In the genomic region with DNA sequence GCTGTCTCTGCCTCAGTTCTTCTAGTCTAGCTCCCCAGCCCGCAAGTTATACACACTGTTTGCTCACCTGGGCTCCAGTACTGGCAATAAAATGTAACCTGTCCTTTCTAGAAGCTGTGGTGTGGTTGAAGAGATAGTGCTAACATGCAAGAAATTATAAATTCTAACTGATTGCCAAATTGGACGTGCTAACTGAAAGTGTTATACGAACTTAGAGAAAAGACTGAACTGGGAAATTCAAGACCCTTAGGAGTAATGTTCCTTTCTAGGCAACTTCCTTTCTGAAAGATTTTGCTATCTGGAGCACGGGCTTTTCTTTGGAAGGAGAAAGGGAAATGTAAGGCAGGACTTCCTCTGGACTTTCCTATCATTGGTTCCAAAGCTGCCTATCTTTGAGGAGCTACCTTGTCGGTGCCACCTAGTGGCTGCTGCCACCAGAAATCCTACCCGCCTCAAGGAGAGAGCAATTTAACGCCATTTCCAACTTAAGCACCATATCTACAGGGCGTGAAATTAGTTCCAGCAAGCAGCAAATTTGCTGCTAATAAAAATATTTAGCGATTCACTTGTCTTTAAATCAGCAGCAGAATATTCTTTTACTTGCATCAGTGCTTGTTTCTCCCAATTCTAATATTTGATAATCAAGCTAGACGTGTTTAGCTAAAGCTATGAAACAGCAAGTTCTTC, we compare ENCODE assay signal across 8 cellular contexts. TPM values are rescaled to one million over a fixed set of nuclear protein-coding genes. Genes with fewer than 3 reads are reported as not detected.
A peak's percentile ranks its signal among the peaks of the same experiment; 100 is the strongest.
DNase-seq lines count a peak whose midpoint lies in the region; ATAC-seq and TF ChIP-seq lines count a peak whose summit lies in the region.

No MANE protein-coding gene starts in this region.

- H3K4me3 ChIP-seq in heart left ventricle (peak overlapping the region in 3 of 12 donors; percentile 1 to 18 (median 9)), gastrocnemius medialis (peak overlapping the region; percentile 32 to 49 (median 42))

- peaks cover 0 to 11% (median 0%) of the 10 kb centered on the region in 9 donors for H3K27me3 ChIP-seq in heart left ventricle
- H3K27me3 ChIP-seq in gastrocnemius medialis, result peaks cover 2 to 11% (median 5%) of the 10 kb centered on the region in 3 donors

- intact Hi-C loops in heart left ventricle (cut with DNase I) (no loop called here), gastrocnemius medialis (cut with DNase I; ENCODE audit: low total_unique reads) (loop anchor here (1.0 kb wide), 1 partner anchor 13 kb away; a partner anchor contains a TSS)

- 60 to 72% (median 65%) methylated on average over 10 of the region's 10 CpGs for WGBS in heart left ventricle, 4 donors

- peak; percentile 12 for DNase-seq in NK-92 treated with Interleukin-12 subunit alpha and Interleukin-12 subunit beta, amount 100 ng/mL, for 24 hours (lab: John Stamatoyannopoulos, UW)
- DNase-seq in NK-92 (lab: John Stamatoyannopoulos, UW; ENCODE audit: unreplicated experiment) (no peak), NCI-H2171 (lab: John Stamatoyannopoulos, UW) (peak; percentile 45), heart left ventricle (peak in 3 of 5 donors; percentile 45 to 63 (median 57)), gastrocnemius medialis (peak; percentile 40 to 82)
- peak; percentile 44 to 62 for DNase-seq in activated T-cell treated with anti-CD3 and anti-CD28 coated beads, Interleukin-2, amount 50 U/mL, for 48 hours

- TF ChIP-seq CTCF in heart left ventricle (IDR thresholded peaks at IDR 0.05) (peak in 11 of 12 donors; percentile 17 to 58 (median 38)), gastrocnemius medialis (IDR thresholded peaks at IDR 0.05 in 4 of 5, conservative IDR thresholded peaks at IDR 0.05 in 1 of 5) (peak in 4 of 5 experiments; percentile 32 to 61 (median 48))

- H3K9me3 ChIP-seq in heart left ventricle, result no peaks in the 10 kb centered on the region
- H3K9me3 ChIP-seq in gastrocnemius medialis, result no peaks in the 10 kb centered on the region

- in situ Hi-C loops in gastrocnemius medialis (cut with MboI; ENCODE audit: low sequenced_read_pairs in 4 of 4), result loop anchor here in 1 of 4 donors (25.0 kb wide), 2 partner anchors 438 to 763 kb away; a partner anchor contains a TSS

- ATAC-seq in HG02798 (IDR thresholded peaks at IDR 0.05; ENCODE audit: poor library complexity, unreplicated experiment) (peak; percentile 71), heart left ventricle (peak; percentile 55 to 83 (median 82)), gastrocnemius medialis (peak; percentile 99 to 100), HG02763 (IDR thresholded peaks at IDR 0.05; ENCODE audit: unreplicated experiment) (no peak)

- H3K4me1 ChIP-seq in heart left ventricle, result peaks cover 0 to 9% (median 0%) of the 10 kb centered on the region in 12 donors
- H3K4me1 ChIP-seq in gastrocnemius medialis, result peaks cover 4 to 7% of the 10 kb centered on the region in 2 donors

- H3K36me3 ChIP-seq in heart left ventricle (no peaks in the 10 kb centered on the region), gastrocnemius medialis (no peaks in the 10 kb centered on the region)

- H3K27ac ChIP-seq in heart left ventricle, result peak overlapping the region in 1 of 12 donors; percentile 30
- H3K27ac ChIP-seq in gastrocnemius medialis, result peak overlapping the region; percentile 19 to 71 (median 64)

- TF ChIP-seq POLR2A in heart left ventricle (IDR thresholded peaks at IDR 0.05) (no peak), gastrocnemius medialis (IDR thresholded peaks at IDR 0.05) (no peak)

RNA-seq across cellular contexts. Expression of a gene that starts 12.7 kb away (rescaled TPM):
- total RNA-seq in heart left ventricle (10 to 100 TPM in 1 of 9 donors, 1 to 10 TPM in 8; 5.3 to 11.3 (median 6.8) TPM), gastrocnemius medialis (10 to 100 TPM in 1 of 4 donors, 1 to 10 TPM in 3; 6.3 to 11.2 (median 9.4) TPM)
- 10 to 100 TPM in 1 of 2 donors, 1 to 10 TPM in 1; 4.7 to 21.8 TPM for polyA plus RNA-seq in heart left ventricle

RNA-seq across cellular contexts. Expression of a gene that starts 40.5 kb away (rescaled TPM):
- total RNA-seq in heart left ventricle, result 1 to 10 TPM; 3.1 to 9.4 (median 5.0) TPM
- polyA plus RNA-seq in heart left ventricle, result 1 to 10 TPM; 3.2 to 4.0 TPM
- 10 to 100 TPM in 1 of 4 donors, 1 to 10 TPM in 3; 3.7 to 11.7 (median 6.0) TPM for total RNA-seq in gastrocnemius medialis
